8 cellular contexts compared by ENCODE assay signal in genomic region chr1:113760102-113760804, GRCh38. TPM values are rescaled to one million over a fixed set of nuclear protein-coding genes. Genes with fewer than 3 reads are reported as not detected.
DNase-seq lines count a peak whose midpoint lies in the region; ATAC-seq, FAIRE-seq and TF ChIP-seq lines count a peak whose summit lies in the region.

No MANE protein-coding gene starts in this region.

- peaks cover 34% of the 10 kb centered on the region for H3K4me1 Mint-ChIP-seq in activated CD8-positive, alpha-beta memory T cell treated with anti-CD3 and anti-CD28 coated beads, Interleukin-2, amount 10 ng/mL, durations not matched to agents 7 days and 5 days
- H3K4me1 Mint-ChIP-seq in activated T-helper 2 cell treated with anti-CD3 and anti-CD28 coated beads, Interferon-gamma antibody, Interleukin-2, Interleukin-4, amounts not matched to agents 10 μg/mL and 5 μg/mL and 100 μg/mL, durations not matched to agents 14 hours and 24 hours and 36 hours (ENCODE audit: low read depth): peaks cover 27% of the 10 kb centered on the region

- H3K27ac Mint-ChIP-seq in activated CD8-positive, alpha-beta memory T cell treated with anti-CD3 and anti-CD28 coated beads, Interleukin-2, amount 10 ng/mL, durations not matched to agents 7 days and 5 days: peak overlapping the region; percentile 92
- peak overlapping the region; percentile 95 for H3K27ac Mint-ChIP-seq in activated T-helper 2 cell treated with anti-CD3 and anti-CD28 coated beads, Interferon-gamma antibody, Interleukin-2, Interleukin-4, amounts not matched to agents 10 μg/mL and 5 μg/mL and 100 μg/mL, durations not matched to agents 14 hours and 24 hours and 36 hours

- TF ChIP-seq POLR2A in thyroid gland (IDR thresholded peaks at IDR 0.05): no peak
- TF ChIP-seq POLR2A in GM18505 (IDR thresholded peaks at IDR 0.05; ENCODE audit: borderline replicate concordance, extremely low read depth, insufficient read depth, insufficient read length): no peak

- no peak for DNase-seq in activated CD8-positive, alpha-beta memory T cell treated with anti-CD3 and anti-CD28 coated beads, Interleukin-2, amount 10 ng/mL, durations not matched to agents 7 days and 5 days
- DNase-seq in activated CD8-positive, alpha-beta memory T cell treated with anti-CD3 and anti-CD28 coated beads for 24 hours: no peak
- DNase-seq in activated T-helper 2 cell treated with anti-CD3 and anti-CD28 coated beads, Interferon-gamma antibody, Interleukin-2, Interleukin-4, amounts not matched to agents 10 μg/mL and 5 μg/mL and 100 μg/mL, durations not matched to agents 14 hours and 24 hours and 36 hours (ENCODE audit: low spot score): no peak
- DNase-seq in kidney: no peak
- DNase-seq in thyroid gland: no peak
- DNase-seq in activated CD8-positive, alpha-beta memory T cell treated with anti-CD3 and anti-CD28 coated beads, Interleukin-2, amount 50 U/mL, for 48 hours: no peak

- no peaks in the 10 kb centered on the region for H3K9me3 ChIP-seq in kidney (ENCODE audit: control insufficient read depth in 1 of 2, low read length in 2 of 2)
- H3K9me3 ChIP-seq in thyroid gland: no peaks in the 10 kb centered on the region

- intact Hi-C loops in activated T-helper 2 cell treated with anti-CD3 and anti-CD28 coated beads, Interferon-gamma antibody, Interleukin-2, Interleukin-4, amounts not matched to agents 10 μg/mL and 5 μg/mL and 100 μg/mL, durations not matched to agents 14 hours and 24 hours and 36 hours (cut with micrococcal nuclease): loop anchor here (2.0 kb wide), 1 partner anchor 27 kb away; no protein-coding TSS in a partner anchor
- intact Hi-C loops in kidney (cut with DNase I): no loop called here
- intact Hi-C loops in thyroid gland (cut with DNase I): no loop called here

- H3K4me3 Mint-ChIP-seq in activated CD8-positive, alpha-beta memory T cell treated with anti-CD3 and anti-CD28 coated beads, Interleukin-2, amount 10 ng/mL, durations not matched to agents 7 days and 5 days: peak overlapping the region; percentile 89
- peak overlapping the region; percentile 95 for H3K4me3 Mint-ChIP-seq in activated T-helper 2 cell treated with anti-CD3 and anti-CD28 coated beads, Interferon-gamma antibody, Interleukin-2, Interleukin-4, amounts not matched to agents 10 μg/mL and 5 μg/mL and 100 μg/mL, durations not matched to agents 14 hours and 24 hours and 36 hours (ENCODE audit: low read depth)

- H3K27me3 Mint-ChIP-seq in activated CD8-positive, alpha-beta memory T cell treated with anti-CD3 and anti-CD28 coated beads, Interleukin-2, amount 10 ng/mL, durations not matched to agents 7 days and 5 days: no peaks in the 10 kb centered on the region
- H3K27me3 Mint-ChIP-seq in activated T-helper 2 cell treated with anti-CD3 and anti-CD28 coated beads, Interferon-gamma antibody, Interleukin-2, Interleukin-4, amounts not matched to agents 10 μg/mL and 5 μg/mL and 100 μg/mL, durations not matched to agents 14 hours and 24 hours and 36 hours (ENCODE audit: low read depth): no peaks in the 10 kb centered on the region

- CTCF ChIA-PET in activated CD8-positive, alpha-beta memory T cell treated with anti-CD3 and anti-CD28 coated beads, Interleukin-2, amount 10 ng/mL, durations not matched to agents 7 days and 5 days (lab: Charles Lee): interaction anchor here (0.7 to 2.2 kb wide), 14 partner anchors 8 to 180 kb away, joined by 3 to 10 read pairs (median 4); partner anchors contain the start of gene HIPK1

- peaks cover 0 to 3% of the 10 kb centered on the region in 2 donors for H3K4me1 ChIP-seq in kidney (ENCODE audit: control insufficient read depth in 1 of 2, insufficient read depth in 1 of 2, low read depth in 1 of 2, low read length in 2 of 2)
- H3K4me1 ChIP-seq in thyroid gland: peaks cover 0 to 8% of the 10 kb centered on the region in 2 donors

- no peaks in the 10 kb centered on the region for H3K27me3 ChIP-seq in thyroid gland

- H3K9ac ChIP-seq in kidney (ENCODE audit: low read length in 2 of 2): peak overlapping the region; percentile 97

- peaks cover 33% of the 10 kb centered on the region for H3K36me3 Mint-ChIP-seq in activated CD8-positive, alpha-beta memory T cell treated with anti-CD3 and anti-CD28 coated beads, Interleukin-2, amount 10 ng/mL, durations not matched to agents 7 days and 5 days
- peaks cover 44% of the 10 kb centered on the region for H3K36me3 Mint-ChIP-seq in activated T-helper 2 cell treated with anti-CD3 and anti-CD28 coated beads, Interferon-gamma antibody, Interleukin-2, Interleukin-4, amounts not matched to agents 10 μg/mL and 5 μg/mL and 100 μg/mL, durations not matched to agents 14 hours and 24 hours and 36 hours (ENCODE audit: low read depth)

- no peak for ATAC-seq in activated CD8-positive, alpha-beta memory T cell treated with anti-CD3 and anti-CD28 coated beads, Interleukin-2, amount 10 ng/mL, durations not matched to agents 7 days and 5 days
- ATAC-seq in GM18505 (IDR thresholded peaks at IDR 0.05; ENCODE audit: unreplicated experiment) (no peak), HG03442 (IDR thresholded peaks at IDR 0.05; ENCODE audit: unreplicated experiment) (no peak)

- H3K27ac ChIP-seq in kidney (ENCODE audit: low read depth in 2 of 2, low read length in 2 of 2): peak overlapping the region in 1 of 2 donors; percentile 99
- peak overlapping the region; percentile 89 to 95 (median 90) for H3K27ac ChIP-seq in thyroid gland

- H3K4me3 ChIP-seq in kidney (ENCODE audit: low read length in 2 of 2) (peak overlapping the region; percentile 95 to 96), thyroid gland (replicated peaks in 1 of 3) (peak overlapping the region in 1 of 3 donors; percentile 76)

- no peaks in the 10 kb centered on the region for H3K9me3 Mint-ChIP-seq in activated CD8-positive, alpha-beta memory T cell treated with anti-CD3 and anti-CD28 coated beads, Interleukin-2, amount 10 ng/mL, durations not matched to agents 7 days and 5 days (ENCODE audit: low read depth)
- no peaks in the 10 kb centered on the region for H3K9me3 Mint-ChIP-seq in activated T-helper 2 cell treated with anti-CD3 and anti-CD28 coated beads, Interferon-gamma antibody, Interleukin-2, Interleukin-4, amounts not matched to agents 10 μg/mL and 5 μg/mL and 100 μg/mL, durations not matched to agents 14 hours and 24 hours and 36 hours

- FAIRE-seq in kidney (lab: Jason Lieb, UNC): no peak

- H3K36me3 ChIP-seq in kidney (ENCODE audit: control insufficient read depth in 1 of 2, insufficient read depth in 2 of 2, low read length in 2 of 2): peaks cover 0 to 2% of the 10 kb centered on the region in 2 donors
- no peaks in the 10 kb centered on the region for H3K36me3 ChIP-seq in thyroid gland

- no peak for TF ChIP-seq CTCF in kidney (IDR thresholded peaks at IDR 0.05; ENCODE audit: borderline replicate concordance, extremely low read depth, insufficient read depth)
- no peak for TF ChIP-seq CTCF in thyroid gland (IDR thresholded peaks at IDR 0.05)

- 80% methylated on average over 20 of the region's 20 CpGs for WGBS in thyroid gland, 2 donors

RNA-seq across cellular contexts. Expression of gene PHTF1, which starts 1.0 kb away (rescaled TPM):
- 10 to 100 TPM; 27.8 to 30.4 TPM for total RNA-seq in activated CD8-positive, alpha-beta memory T cell treated with anti-CD3 and anti-CD28 coated beads, Interleukin-2, amount 10 ng/mL, durations not matched to agents 7 days and 5 days
- 22.0 and 22.5 TPM in 2 replicates for total RNA-seq in activated T-helper 2 cell treated with anti-CD3 and anti-CD28 coated beads, Interferon-gamma antibody, Interleukin-2, Interleukin-4, amounts not matched to agents 10 μg/mL and 5 μg/mL and 100 μg/mL, durations not matched to agents 14 hours and 24 hours and 36 hours
- total RNA-seq in kidney (20.0 TPM), thyroid gland (10 to 100 TPM; 14.4 to 25.4 (median 20.9) TPM)
- 14.7 TPM for polyA plus RNA-seq in kidney (ENCODE audit: insufficient read depth, low read depth, low replicate concordance)

RNA-seq across cellular contexts. Expression of gene RSBN1, which starts 52.0 kb away (rescaled TPM):
- 10 to 100 TPM; 23.7 to 24.9 TPM for total RNA-seq in activated CD8-positive, alpha-beta memory T cell treated with anti-CD3 and anti-CD28 coated beads, Interleukin-2, amount 10 ng/mL, durations not matched to agents 7 days and 5 days
- 21.5 and 23.4 TPM in 2 replicates for total RNA-seq in activated T-helper 2 cell treated with anti-CD3 and anti-CD28 coated beads, Interferon-gamma antibody, Interleukin-2, Interleukin-4, amounts not matched to agents 10 μg/mL and 5 μg/mL and 100 μg/mL, durations not matched to agents 14 hours and 24 hours and 36 hours
- total RNA-seq in kidney (22.0 TPM), thyroid gland (10 to 100 TPM; 23.7 to 31.5 (median 26.8) TPM)
- polyA plus RNA-seq in kidney (ENCODE audit: insufficient read depth, low read depth, low replicate concordance): 4.0 TPM
